Comparison of ENCODE assay signal across 10 cellular contexts in genomic region chr22:40894417-40894816, GRCh38. TPM values are rescaled to one million over a fixed set of nuclear protein-coding genes. Genes with fewer than 3 reads are reported as not detected.
"Had no signal": no experiment of that assay in that cellular context is flagged by ENCODE, and none has a peak within 500 bp of the region (broad histone marks: within the 10 kb centered on the region; RNA-seq: fewer than 3 reads in every experiment).

No MANE protein-coding gene starts in this region.

- H3K4me3 ChIP-seq: GM23248, HAP-1 had no signal

- ATAC-seq: HCT116, HepG2 had no signal

- H3K27ac ChIP-seq: GM23248, HL-60 had no signal

- DNase-seq: GM23248, GOT3, H7, HFFc6 had no signal

- H2AFZ ChIP-seq: GM23248 had no signal

- H3K9me3 ChIP-seq: HAP-1 had no signal

RNA-seq across cellular contexts. Expression of gene DNAJB7, which starts 32.5 kb away (rescaled TPM):
- total RNA-seq: GM23248, H4, H7, HepG2, HFFc6, HT1080 had no signal
- polyA plus RNA-seq: HepG2 had no signal
